In genomic region chr4:84502333-84502954, GRCh38 we compare ENCODE assay signal across 17 cellular contexts. TPM values are rescaled to one million over a fixed set of nuclear protein-coding genes. Genes with fewer than 3 reads are reported as not detected.
"Had no signal": no experiment of that assay in that cellular context is flagged by ENCODE, and none has a peak within 500 bp of the region (broad histone marks: within the 10 kb centered on the region; RNA-seq: fewer than 3 reads in every experiment).

No MANE protein-coding gene starts in this region.

- ATAC-seq: sciatic nerve; stimulated activated memory B cell treated with anti-CD40 and anti-IgM and Interleukin-4, amounts not matched to agents 10 μg/mL and 1 μg/mL and 100 μg/mL, for 72 hours had no signal

- H3K27ac ChIP-seq: breast epithelium, prostate gland, spleen, transverse colon had no signal

- DNase-seq: activated CD4-positive, alpha-beta T cell treated with anti-CD3 and anti-CD28 coated beads, Interleukin-2, amount 50 U/mL, for 1 hour; activated gamma-delta T cell; activated T-cell treated with anti-CD3 and anti-CD28 coated beads, Interleukin-2, amount 50 U/mL, for 24 hours; aorta; dermis blood vessel endothelial cell; foreskin melanocyte; occipital lobe; spleen; stimulated activated CD4-positive, alpha-beta T cell treated with anti-CD3 and anti-CD28 coated beads, Interleukin-1b, Interleukin-23, amount 100 ng/mL, for 48 hours; substantia nigra; T-helper 1 cell; transverse colon had no signal

- H3K36me3 ChIP-seq: breast epithelium, prostate gland, spleen, transverse colon had no signal

- H3K4me3 Mint-ChIP-seq: activated T-cell treated with anti-CD3 and anti-CD28 coated beads, Interleukin-2, amount 50 U/mL, for 24 hours; stimulated activated memory B cell treated with anti-CD40 and anti-IgM and Interleukin-4, amounts not matched to agents 10 μg/mL and 1 μg/mL and 100 μg/mL, for 72 hours had no signal

- H3K9me3 ChIP-seq: breast epithelium, prostate gland, transverse colon had no signal

- H3K4me3 ChIP-seq: breast epithelium, prostate gland, spleen, transverse colon had no signal

- H3K9me3 Mint-ChIP-seq: stimulated activated memory B cell treated with anti-CD40 and anti-IgM and Interleukin-4, amounts not matched to agents 10 μg/mL and 1 μg/mL and 100 μg/mL, for 72 hours had no signal

- H3K27ac Mint-ChIP-seq: activated T-cell treated with anti-CD3 and anti-CD28 coated beads, Interleukin-2, amount 50 U/mL, for 24 hours; stimulated activated memory B cell treated with anti-CD40 and anti-IgM and Interleukin-4, amounts not matched to agents 10 μg/mL and 1 μg/mL and 100 μg/mL, for 72 hours had no signal

- H3K4me1 ChIP-seq: prostate gland had no signal

RNA-seq across cellular contexts. Expression of gene NKX6-1, which starts 3.4 kb away (rescaled TPM):
- total RNA-seq: dermis blood vessel endothelial cell, kidney epithelial cell, occipital lobe, sciatic nerve, spleen had no signal
- polyA plus RNA-seq: spleen had no signal
